In the genomic region with DNA sequence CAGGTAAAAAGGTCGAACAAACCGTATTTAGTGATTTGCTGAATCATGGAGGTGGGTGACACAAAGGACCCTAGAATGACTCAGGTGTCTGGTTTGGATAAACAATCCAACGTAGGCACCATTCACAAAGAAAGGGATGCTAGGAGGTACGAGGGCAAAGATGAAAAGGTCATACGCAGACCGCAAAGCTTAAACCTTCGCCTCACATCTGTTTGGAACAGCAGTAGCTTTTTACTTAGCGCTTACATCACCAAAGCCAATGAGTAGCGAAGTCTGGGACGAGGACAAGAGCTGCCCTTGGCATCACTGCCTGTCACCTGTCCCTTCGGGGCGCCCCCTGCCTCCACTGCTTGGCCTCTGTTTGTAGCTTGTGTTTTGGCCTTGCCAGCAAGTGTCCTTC, we compare ENCODE assay signal across 1 cellular context.
TF ChIP-seq lines count a peak whose summit lies in the region.

No MANE protein-coding gene starts in this region.

TF ChIP-seq in SK-N-SH, 30 proteins besides CTCF, POLR2A, EP300 and RAD21 (continued from another document):
- TF ChIP-seq, protein P1, sequence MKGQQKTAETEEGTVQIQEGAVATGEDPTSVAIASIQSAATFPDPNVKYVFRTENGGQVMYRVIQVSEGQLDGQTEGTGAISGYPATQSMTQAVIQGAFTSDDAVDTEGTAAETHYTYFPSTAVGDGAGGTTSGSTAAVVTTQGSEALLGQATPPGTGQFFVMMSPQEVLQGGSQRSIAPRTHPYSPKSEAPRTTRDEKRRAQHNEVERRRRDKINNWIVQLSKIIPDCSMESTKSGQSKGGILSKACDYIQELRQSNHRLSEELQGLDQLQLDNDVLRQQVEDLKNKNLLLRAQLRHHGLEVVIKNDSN (IDR thresholded peaks at IDR 0.05; ENCODE audit: borderline replicate concordance, low read depth): no peak
